Comparison of ENCODE assay signal across 22 cellular contexts in the genomic region with DNA sequence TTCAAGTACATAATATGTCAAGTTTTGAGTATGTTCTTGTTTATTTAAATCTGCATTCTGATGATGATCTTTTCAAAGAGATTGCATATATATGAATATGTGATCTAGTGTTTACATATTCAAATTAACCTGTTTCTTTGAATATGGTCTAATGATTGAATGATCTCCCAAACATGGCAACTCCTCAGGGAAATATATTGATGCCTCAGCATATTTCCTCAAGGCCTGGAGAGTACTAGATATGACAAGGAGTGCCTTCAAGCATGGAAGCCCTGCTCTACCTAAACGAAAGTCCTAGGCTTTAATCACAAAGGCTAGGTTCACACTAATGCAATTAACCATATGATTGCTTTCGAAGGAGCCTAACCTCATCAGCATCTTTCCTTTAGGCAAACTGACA.
A peak's percentile ranks its signal among the peaks of the same experiment; 100 is the strongest.
DNase-seq lines count a peak whose midpoint lies in the region; ATAC-seq, FAIRE-seq and TF ChIP-seq lines count a peak whose summit lies in the region.
"Had no signal": no experiment of that assay in that cellular context is flagged by ENCODE, and none has a peak within 500 bp of the region (broad histone marks: within the 10 kb centered on the region; RNA-seq: fewer than 3 reads in every experiment).

No MANE protein-coding gene starts in this region.

- 0 out of 2 replicates have a peak overlapping the region, but pooled peaks have one; percentile 54 for H3K23ac ChIP-seq in IMR-90 (ENCODE audit: low read depth, low read length)

- H3K9me1 ChIP-seq in IMR-90 (ENCODE audit: insufficient read depth, low read length) = no peaks in the 10 kb centered on the region
- H3K9me1 ChIP-seq in K562 (ENCODE audit: control insufficient read depth, insufficient read depth, low read length) = no peaks in the 10 kb centered on the region

- intact Hi-C loops in IMR-90 (cut with micrococcal nuclease) = no loop called here
- intact Hi-C loops in K562 (cut with micrococcal nuclease) = no loop called here
- intact Hi-C loops in activated T-helper 2 cell treated with anti-CD3 and anti-CD28 coated beads, Interferon-gamma antibody, Interleukin-2, Interleukin-4, amounts not matched to agents 10 μg/mL and 5 μg/mL and 100 μg/mL, durations not matched to agents 14 hours and 24 hours and 36 hours (cut with micrococcal nuclease) = no loop called here

- no peak for TF ChIP-seq CTCF in IMR-90 (conservative IDR thresholded peaks at IDR 0.05; ENCODE audit: low read depth, low read length)
- no peak for TF ChIP-seq CTCF in K562 (IDR thresholded peaks at IDR 0.05 in 2 of 3, conservative IDR thresholded peaks at IDR 0.05 in 1 of 3; ENCODE audit: insufficient read depth in 2 of 3, low read depth in 1 of 3, low read length in 3 of 3)
- no peak for TF ChIP-seq CTCF in brain microvascular endothelial cell (IDR thresholded peaks at IDR 0.05; ENCODE audit: low read depth, low read length, missing control alignments)

- no peak overlapping the region for H2BK20ac ChIP-seq in IMR-90 (ENCODE audit: low read depth, low read length)

- H3K4me2 ChIP-seq in IMR-90 (ENCODE audit: low read depth, low read length) (no peak overlapping the region), K562 (ENCODE audit: insufficient read depth, low read length) (no peak overlapping the region)

- H3K4me3 Mint-ChIP-seq in activated T-helper 2 cell treated with anti-CD3 and anti-CD28 coated beads, Interferon-gamma antibody, Interleukin-2, Interleukin-4, amounts not matched to agents 10 μg/mL and 5 μg/mL and 100 μg/mL, durations not matched to agents 14 hours and 24 hours and 36 hours (ENCODE audit: low read depth) = no peak overlapping the region
- H3K4me3 Mint-ChIP-seq: B cell had no signal

- H3K27me3 Mint-ChIP-seq in activated T-helper 2 cell treated with anti-CD3 and anti-CD28 coated beads, Interferon-gamma antibody, Interleukin-2, Interleukin-4, amounts not matched to agents 10 μg/mL and 5 μg/mL and 100 μg/mL, durations not matched to agents 14 hours and 24 hours and 36 hours (ENCODE audit: low read depth) = no peaks in the 10 kb centered on the region
- H3K27me3 Mint-ChIP-seq: B cell had no signal

- no peak overlapping the region for H4K91ac ChIP-seq in IMR-90 (ENCODE audit: insufficient read depth, low read depth, low read length)

- no peak for FAIRE-seq in K562 (lab: Jason Lieb, UNC)
- FAIRE-seq: HTR-8/SVneo had no signal

- no CpG with 5 or more reads among the region's 2 CpGs for whole genome bisulfite sequencing in IMR-90 (ENCODE audit: extremely low coverage in 2 of 2, insufficient read length in 1 of 2), 2 experiments
- WGBS in K562 (ENCODE audit: insufficient coverage, low coverage, missing lambda C conversion rate) = 0% methylated on average over 2 of the region's 2 CpGs

- H3K9ac ChIP-seq in IMR-90 (ENCODE audit: low read depth, low read length) = no peak overlapping the region
- no peak overlapping the region for H3K9ac ChIP-seq in K562 (ENCODE audit: insufficient read depth in 1 of 2, low read depth in 2 of 2, low read length in 2 of 2)

- no peak overlapping the region for H2AK9ac ChIP-seq in IMR-90 (replicated peaks; ENCODE audit: low read depth, low read length, poor library complexity)

- no peak overlapping the region for H3K4me3 ChIP-seq in IMR-90 (ENCODE audit: insufficient read depth, low read depth, low read length)
- H3K4me3 ChIP-seq in K562 = no peak overlapping the region
- no peak overlapping the region for H3K4me3 ChIP-seq in brain microvascular endothelial cell (ENCODE audit: low read depth, low read length)

- no peaks in the 10 kb centered on the region for H3K4me1 Mint-ChIP-seq in activated T-helper 2 cell treated with anti-CD3 and anti-CD28 coated beads, Interferon-gamma antibody, Interleukin-2, Interleukin-4, amounts not matched to agents 10 μg/mL and 5 μg/mL and 100 μg/mL, durations not matched to agents 14 hours and 24 hours and 36 hours (ENCODE audit: low read depth)
- H3K4me1 Mint-ChIP-seq: B cell had no signal

- H3K14ac ChIP-seq in IMR-90 (replicated peaks; ENCODE audit: low read depth, low read length) = 0 out of 2 replicates have a peak overlapping the region, but pooled peaks have one; percentile 23

- no peak overlapping the region for H3K27ac Mint-ChIP-seq in activated T-helper 2 cell treated with anti-CD3 and anti-CD28 coated beads, Interferon-gamma antibody, Interleukin-2, Interleukin-4, amounts not matched to agents 10 μg/mL and 5 μg/mL and 100 μg/mL, durations not matched to agents 14 hours and 24 hours and 36 hours
- H3K27ac Mint-ChIP-seq: B cell had no signal

- no peaks in the 10 kb centered on the region for H3K79me2 ChIP-seq in K562 (ENCODE audit: control insufficient read depth, insufficient read depth, low read length)

- no TSS peak for BruUV-seq in IMR-90 (replicated peaks; lab: Mats Ljungman, UMichigan)
- BruUV-seq in K562 (replicated peaks; lab: Mats Ljungman, UMichigan) = no TSS peak

- POLR2A ChIA-PET in IMR-90 (lab: Charles Lee; ENCODE audit: unreplicated experiment) (no interaction called here), K562 (lab: Yijun Ruan, JAX) (no interaction called here)

- no peak for TF ChIP-seq EP300 in K562 (IDR thresholded peaks at IDR 0.05; ENCODE audit: low read length)

- CTCF ChIA-PET in IMR-90 (lab: Yijun Ruan, JAX) = no interaction called here
- CTCF ChIA-PET in K562 (lab: Yijun Ruan, JAX; ENCODE audit: low intra/inter-chr PET ratio) = no interaction called here

- no peak overlapping the region for H3K56ac ChIP-seq in IMR-90 (ENCODE audit: extremely low read depth, insufficient read depth, low read length)

- peaks cover 8% of the 10 kb centered on the region for H3K9me3 Mint-ChIP-seq in activated T-helper 2 cell treated with anti-CD3 and anti-CD28 coated beads, Interferon-gamma antibody, Interleukin-2, Interleukin-4, amounts not matched to agents 10 μg/mL and 5 μg/mL and 100 μg/mL, durations not matched to agents 14 hours and 24 hours and 36 hours

- H3K27ac ChIP-seq in IMR-90 (ENCODE audit: insufficient read depth, low read length) (no peak overlapping the region), K562 (ENCODE audit: extremely low read depth, low read depth, low read length) (no peak overlapping the region), layer of hippocampus (ENCODE audit: low read depth, low read length) (peak overlapping the region; percentile 35), brain microvascular endothelial cell (no peak overlapping the region)

- H3K36me3 ChIP-seq in IMR-90 (ENCODE audit: control insufficient read depth, insufficient read depth, low read length) (no peaks in the 10 kb centered on the region), K562 (ENCODE audit: control insufficient read depth, insufficient read depth, low read length) (no peaks in the 10 kb centered on the region), brain microvascular endothelial cell (replicated peaks) (no peaks in the 10 kb centered on the region)

- TF ChIP-seq POLR2A in IMR-90 (IDR thresholded peaks at IDR 0.05; ENCODE audit: low read depth, low read length) (no peak), K562 (conservative IDR thresholded peaks at IDR 0.05) (no peak)

- H2BK15ac ChIP-seq in IMR-90 (ENCODE audit: low read depth, low read length) = no peak overlapping the region

- TF ChIP-seq RAD21 in IMR-90 (IDR thresholded peaks at IDR 0.05; ENCODE audit: low read length) (no peak), K562 (CRISPR knock-in tag; conservative IDR thresholded peaks at IDR 0.05 in 1 of 2, IDR thresholded peaks at IDR 0.05 in 1 of 2) (no peak)

- H2AK5ac ChIP-seq in IMR-90 (ENCODE audit: low read depth, low read length) = peak overlapping the region; percentile 3; the same call in 1 of the 2 replicates

- in situ Hi-C loops in IMR-90 (cut with MboI; ENCODE audit: low sequenced_read_pairs) (loop anchor here (25.0 kb wide), 1 partner anchor 995 kb away; no protein-coding TSS in a partner anchor), K562 (cut with MboI) (no loop called here), brain microvascular endothelial cell (cut with HindIII; ENCODE audit: low pct_ligation_motif_present, low sequenced_read_pairs) (no loop called here)

- H2AFZ ChIP-seq in IMR-90 (replicated peaks; ENCODE audit: low read length, poor library complexity) (no peak overlapping the region), K562 (ENCODE audit: low read depth, low read length) (no peak overlapping the region)

- H4K20me1 ChIP-seq in IMR-90 (ENCODE audit: insufficient read depth, low read length) (no peaks in the 10 kb centered on the region), K562 (replicated peaks; ENCODE audit: control insufficient read depth, insufficient read depth, low read length) (no peaks in the 10 kb centered on the region)

- peak overlapping the region; percentile 26 for H2BK5ac ChIP-seq in IMR-90 (ENCODE audit: low read depth, low read length, poor library complexity, severe bottlenecking)

- H2BK120ac ChIP-seq in IMR-90 (ENCODE audit: low read depth, low read length) = peak overlapping the region; percentile 40; the same call in 1 of the 2 replicates

- no peaks in the 10 kb centered on the region for H3K9me3 ChIP-seq in IMR-90 (ENCODE audit: control insufficient read depth, insufficient read depth, low read length)
- no peaks in the 10 kb centered on the region for H3K9me3 ChIP-seq in K562 (replicated peaks; ENCODE audit: control insufficient read depth, insufficient read depth, low read depth, low read length)
- H3K9me3 ChIP-seq: SK-N-SH had no signal

- H4K8ac ChIP-seq in IMR-90 (ENCODE audit: low read depth in 2 of 2, low read length in 2 of 2) = no peak overlapping the region

- peaks cover 11% of the 10 kb centered on the region for H3K4me1 ChIP-seq in IMR-90 (ENCODE audit: control insufficient read depth, insufficient read depth, low read length)
- no peaks in the 10 kb centered on the region for H3K4me1 ChIP-seq in K562 (replicated peaks in 1 of 2; ENCODE audit: control insufficient read depth in 2 of 2, insufficient read depth in 2 of 2, low read length in 2 of 2)

- no peaks in the 10 kb centered on the region for H3K27me3 ChIP-seq in IMR-90 (ENCODE audit: control insufficient read depth, insufficient read depth, low read length)
- H3K27me3 ChIP-seq in K562 (ENCODE audit: control insufficient read depth in 2 of 2, insufficient read depth in 2 of 2, low read length in 2 of 2) = no peaks in the 10 kb centered on the region
- no peaks in the 10 kb centered on the region for H3K27me3 ChIP-seq in layer of hippocampus (ENCODE audit: control insufficient read depth, insufficient read depth, low read length)
- H3K27me3 ChIP-seq in brain microvascular endothelial cell (replicated peaks) = no peaks in the 10 kb centered on the region

- no peak overlapping the region for H4K5ac ChIP-seq in IMR-90 (ENCODE audit: low read depth, low read length)

- no peak for ATAC-seq in IMR-90 (ENCODE audit: low read depth)
- ATAC-seq in K562 = no peak
- ATAC-seq in GM19035 (IDR thresholded peaks at IDR 0.05; ENCODE audit: unreplicated experiment) = no peak

- dilution Hi-C loops in IMR-90 (cut with HindIII; ENCODE audit: low sequenced_read_pairs, unreplicated experiment) = no loop called here

- H3K36me3 Mint-ChIP-seq in activated T-helper 2 cell treated with anti-CD3 and anti-CD28 coated beads, Interferon-gamma antibody, Interleukin-2, Interleukin-4, amounts not matched to agents 10 μg/mL and 5 μg/mL and 100 μg/mL, durations not matched to agents 14 hours and 24 hours and 36 hours (ENCODE audit: low read depth) = no peaks in the 10 kb centered on the region

- no peaks in the 10 kb centered on the region for H3K79me1 ChIP-seq in IMR-90 (ENCODE audit: low read depth in 1 of 2, low read length in 2 of 2)

- no peak overlapping the region for H3K18ac ChIP-seq in IMR-90 (ENCODE audit: low read depth, low read length)

- DNase-seq in IMR-90 = no peak
- no peak for DNase-seq in K562 (ENCODE audit: extremely low read depth in 1 of 4, low spot score in 3 of 4)
- DNase-seq in superior temporal gyrus (ENCODE audit: extremely low spot score) = peak; percentile 35
- no peak for DNase-seq in brain microvascular endothelial cell
- no peak for DNase-seq in activated T-helper 2 cell treated with anti-CD3 and anti-CD28 coated beads, Interferon-gamma antibody, Interleukin-2, Interleukin-4, amounts not matched to agents 10 μg/mL and 5 μg/mL and 100 μg/mL, durations not matched to agents 14 hours and 24 hours and 36 hours (ENCODE audit: low spot score)
- DNase-seq: COR-L47, DMS 273 treated with DMSO at 0.1 percent for 48 hours, GDM1, HCEC 1CT, MM.1S, NCI-H1092, NCI-H1436 treated with DMSO at 0.1 percent for 48 hours, NCI-H2081, NCI-H2171 treated with DMSO at 0.1 percent for 48 hours, NCI-H446 treated with DMSO at 0.1 percent for 48 hours, NCI-H748 treated with DMSO at 0.1 percent for 48 hours, SHP77, SK-N-SH had no signal

- no peak overlapping the region; the same call in 1 of the 2 replicates for H3K4ac ChIP-seq in IMR-90 (ENCODE audit: low read depth, low read length)
